In genomic region chr4:4046671-4047070, GRCh38 we compare ENCODE assay signal across 7 cellular contexts.
DNase-seq lines count a peak whose midpoint lies in the region; ATAC-seq and TF ChIP-seq lines count a peak whose summit lies in the region.
"Not testable (repeated sequence)": the region's sequence is repeated elsewhere in the genome, so short reads cannot be mapped to it uniquely, and the experiment has no call there.

No MANE protein-coding gene starts in this region.

- not testable (repeated sequence) for H3K4me1 ChIP-seq in HAP-1; iPS-18a (ENCODE audit: control insufficient read depth, low read depth, low read length); mesodermal cell (ENCODE audit: control insufficient read depth, insufficient read depth, low read length, poor library complexity, severe bottlenecking)

- H3K27ac Mint-ChIP-seq in WTC11 (peak overlapping the region; percentile 98), glutamatergic neuron (ENCODE audit: unreplicated experiment) (peak overlapping the region; percentile 82), progenitor cell of endocrine pancreas (peak overlapping the region; percentile 84)

- H3K27me3 ChIP-seq in HAP-1 (ENCODE audit: low read depth); iPS-18a (ENCODE audit: control insufficient read depth, insufficient read depth, low read length): not testable (repeated sequence)

- in situ Hi-C loops in HAP-1 (cut with MboI; ENCODE audit: low sequenced_read_pairs), result not testable (repeated sequence)

- H3K4me3 Mint-ChIP-seq in WTC11, result peak overlapping the region; percentile 87
- peak overlapping the region; percentile 86 for H3K4me3 Mint-ChIP-seq in glutamatergic neuron (ENCODE audit: unreplicated experiment)
- H3K4me3 Mint-ChIP-seq in progenitor cell of endocrine pancreas (ENCODE audit: low read depth), result peak overlapping the region; percentile 68

- CTCF ChIA-PET in WTC11 (lab: Charles Lee), result interaction anchor here (1.3 kb wide), 2 partner anchors 14 to 136 kb away, joined by 3 to 4 read pairs; no protein-coding TSS in a partner anchor

- not testable (repeated sequence) for ATAC-seq in WTC11

- peak overlapping the region; percentile 87 for H3K9ac ChIP-seq in iPS-18a (ENCODE audit: low read length)

- H3K36me3 Mint-ChIP-seq in WTC11 (peaks cover 42% of the 10 kb centered on the region), progenitor cell of endocrine pancreas (ENCODE audit: insufficient read depth) (peaks cover 17% of the 10 kb centered on the region)
- H3K36me3 Mint-ChIP-seq in glutamatergic neuron (ENCODE audit: unreplicated experiment), result not testable (repeated sequence)

- peaks cover 62% of the 10 kb centered on the region for H3K4me1 Mint-ChIP-seq in WTC11
- H3K4me1 Mint-ChIP-seq in glutamatergic neuron (ENCODE audit: low read depth, unreplicated experiment), result peaks cover 20% of the 10 kb centered on the region
- peaks cover 36% of the 10 kb centered on the region for H3K4me1 Mint-ChIP-seq in progenitor cell of endocrine pancreas (ENCODE audit: low read depth)

- DNase-seq in ELF-1 (ENCODE audit: low read depth, low spot score), result peak; percentile 46
- peak; percentile 47 to 68 for DNase-seq in HAP-1 (ENCODE audit: low spot score in 2 of 2)
- DNase-seq in WTC11 (ENCODE audit: low spot score); glutamatergic neuron; progenitor cell of endocrine pancreas (ENCODE audit: low spot score, unreplicated experiment): not testable (repeated sequence)

- POLR2A ChIA-PET in WTC11 (lab: Charles Lee), result not testable (repeated sequence)

- TF ChIP-seq CTCF in WTC11 (IDR thresholded peaks at IDR 0.05); glutamatergic neuron (IDR thresholded peaks at IDR 0.05; ENCODE audit: partially characterized antibody, unreplicated experiment); progenitor cell of endocrine pancreas (IDR thresholded peaks at IDR 0.05; ENCODE audit: unreplicated experiment): not testable (repeated sequence)

- not testable (repeated sequence) for H3K9me3 ChIP-seq in HAP-1; iPS-18a (ENCODE audit: control insufficient read depth, low read depth, low read length); mesodermal cell (ENCODE audit: control insufficient read depth, low read length)

- H3K27me3 Mint-ChIP-seq in WTC11 (ENCODE audit: low read depth); glutamatergic neuron (ENCODE audit: unreplicated experiment); progenitor cell of endocrine pancreas: not testable (repeated sequence)

- H3K27ac ChIP-seq in iPS-18a (ENCODE audit: low read length), result peak overlapping the region; percentile 87
- peak overlapping the region; percentile 37 for H3K27ac ChIP-seq in mesodermal cell (ENCODE audit: low read depth, low read length, severe bottlenecking)

- not testable (repeated sequence) for H3K4me3 ChIP-seq in HAP-1; mesodermal cell (ENCODE audit: extremely low read depth, insufficient read depth, low read length, poor library complexity, severe bottlenecking)
- peak overlapping the region; percentile 83 for H3K4me3 ChIP-seq in iPS-18a (ENCODE audit: low read length)

- H3K36me3 ChIP-seq in HAP-1 (replicated peaks); mesodermal cell (ENCODE audit: control insufficient read depth, insufficient read depth, low read length): not testable (repeated sequence)
- H3K36me3 ChIP-seq in iPS-18a (ENCODE audit: control insufficient read depth, low read depth, low read length), result peaks cover 29% of the 10 kb centered on the region

- WGBS in mesodermal cell (ENCODE audit: insufficient coverage in 2 of 2), 2 experiments, result 0% methylated on average over 1 of the region's 5 CpGs; no CpG with 5 or more reads in 1 of the 2 experiments

- peaks cover 25% of the 10 kb centered on the region for H3K9me3 Mint-ChIP-seq in WTC11
- not testable (repeated sequence) for H3K9me3 Mint-ChIP-seq in glutamatergic neuron (ENCODE audit: unreplicated experiment)
- H3K9me3 Mint-ChIP-seq in progenitor cell of endocrine pancreas (ENCODE audit: low read depth), result peaks cover 11% of the 10 kb centered on the region

TF ChIP-seq in WTC11, 78 proteins besides CTCF, POLR2A, EP300 and RAD21:
- 0 out of 2 replicates have a peak, but pooled peaks have one; percentile 22 for TF ChIP-seq USF2 (CRISPR knock-in tag; IDR thresholded peaks at IDR 0.05)
